1 cellular context compared by ENCODE assay signal in the genomic region with DNA sequence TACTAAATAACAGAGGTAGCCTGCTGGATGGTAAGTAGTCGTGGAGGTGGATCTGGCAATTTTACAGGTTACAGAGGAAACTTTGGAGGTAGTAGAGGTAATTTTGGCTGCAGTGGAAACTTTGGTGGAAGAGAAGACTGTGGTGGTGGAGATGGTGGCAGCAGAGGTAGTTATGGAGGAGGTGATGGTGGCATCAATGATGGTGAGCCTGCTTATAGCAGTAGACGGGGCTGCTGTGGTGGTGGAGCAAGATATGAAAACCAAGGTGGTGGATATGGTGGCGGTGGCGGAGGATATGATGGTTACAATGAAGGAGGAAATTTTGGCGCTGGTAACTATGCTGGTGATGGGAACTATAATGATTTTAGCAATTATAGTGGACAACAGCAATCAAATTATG.
TF ChIP-seq lines count a peak whose summit lies in the region.

No MANE protein-coding gene starts in this region.

TF ChIP-seq in SK-N-SH treated with all-trans-retinoic acid at 6 μM for 48 hours, 23 proteins besides CTCF, POLR2A, EP300 and RAD21:
- TF ChIP-seq ZFP3 (CRISPR knock-in tag; IDR thresholded peaks at IDR 0.05) (no peak), ZNF70 (CRISPR knock-in tag; IDR thresholded peaks at IDR 0.05) (no peak), BACH2 (CRISPR knock-in tag; IDR thresholded peaks at IDR 0.05; ENCODE audit: borderline replicate concordance) (no peak), ISL1 (CRISPR knock-in tag; IDR thresholded peaks at IDR 0.05) (no peak), ARNTL (CRISPR knock-in tag; IDR thresholded peaks at IDR 0.05; ENCODE audit: borderline replicate concordance, low read depth) (no peak), PATZ1 (CRISPR knock-in tag; IDR thresholded peaks at IDR 0.05; ENCODE audit: borderline replicate concordance) (no peak), GLIS3 (CRISPR knock-in tag; IDR thresholded peaks at IDR 0.05) (no peak), POU6F1 (CRISPR knock-in tag; IDR thresholded peaks at IDR 0.05; ENCODE audit: borderline replicate concordance, low read depth) (no peak), TCF4 (CRISPR knock-in tag; IDR thresholded peaks at IDR 0.05; ENCODE audit: borderline replicate concordance) (no peak), TOX (CRISPR knock-in tag; IDR thresholded peaks at IDR 0.05; ENCODE audit: borderline replicate concordance) (no peak), CREB5 (CRISPR knock-in tag; IDR thresholded peaks at IDR 0.05; ENCODE audit: low read depth) (no peak), ZC3H10 (CRISPR knock-in tag; IDR thresholded peaks at IDR 0.05) (no peak), CSDC2 (CRISPR knock-in tag; IDR thresholded peaks at IDR 0.05) (no peak)
- TF ChIP-seq, protein P1, sequence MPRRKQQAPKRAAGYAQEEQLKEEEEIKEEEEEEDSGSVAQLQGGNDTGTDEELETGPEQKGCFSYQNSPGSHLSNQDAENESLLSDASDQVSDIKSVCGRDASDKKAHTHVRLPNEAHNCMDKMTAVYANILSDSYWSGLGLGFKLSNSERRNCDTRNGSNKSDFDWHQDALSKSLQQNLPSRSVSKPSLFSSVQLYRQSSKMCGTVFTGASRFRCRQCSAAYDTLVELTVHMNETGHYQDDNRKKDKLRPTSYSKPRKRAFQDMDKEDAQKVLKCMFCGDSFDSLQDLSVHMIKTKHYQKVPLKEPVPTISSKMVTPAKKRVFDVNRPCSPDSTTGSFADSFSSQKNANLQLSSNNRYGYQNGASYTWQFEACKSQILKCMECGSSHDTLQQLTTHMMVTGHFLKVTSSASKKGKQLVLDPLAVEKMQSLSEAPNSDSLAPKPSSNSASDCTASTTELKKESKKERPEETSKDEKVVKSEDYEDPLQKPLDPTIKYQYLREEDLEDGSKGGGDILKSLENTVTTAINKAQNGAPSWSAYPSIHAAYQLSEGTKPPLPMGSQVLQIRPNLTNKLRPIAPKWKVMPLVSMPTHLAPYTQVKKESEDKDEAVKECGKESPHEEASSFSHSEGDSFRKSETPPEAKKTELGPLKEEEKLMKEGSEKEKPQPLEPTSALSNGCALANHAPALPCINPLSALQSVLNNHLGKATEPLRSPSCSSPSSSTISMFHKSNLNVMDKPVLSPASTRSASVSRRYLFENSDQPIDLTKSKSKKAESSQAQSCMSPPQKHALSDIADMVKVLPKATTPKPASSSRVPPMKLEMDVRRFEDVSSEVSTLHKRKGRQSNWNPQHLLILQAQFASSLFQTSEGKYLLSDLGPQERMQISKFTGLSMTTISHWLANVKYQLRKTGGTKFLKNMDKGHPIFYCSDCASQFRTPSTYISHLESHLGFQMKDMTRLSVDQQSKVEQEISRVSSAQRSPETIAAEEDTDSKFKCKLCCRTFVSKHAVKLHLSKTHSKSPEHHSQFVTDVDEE (CRISPR knock-in tag; IDR thresholded peaks at IDR 0.05) = no peak
- TF ChIP-seq, protein P2, sequence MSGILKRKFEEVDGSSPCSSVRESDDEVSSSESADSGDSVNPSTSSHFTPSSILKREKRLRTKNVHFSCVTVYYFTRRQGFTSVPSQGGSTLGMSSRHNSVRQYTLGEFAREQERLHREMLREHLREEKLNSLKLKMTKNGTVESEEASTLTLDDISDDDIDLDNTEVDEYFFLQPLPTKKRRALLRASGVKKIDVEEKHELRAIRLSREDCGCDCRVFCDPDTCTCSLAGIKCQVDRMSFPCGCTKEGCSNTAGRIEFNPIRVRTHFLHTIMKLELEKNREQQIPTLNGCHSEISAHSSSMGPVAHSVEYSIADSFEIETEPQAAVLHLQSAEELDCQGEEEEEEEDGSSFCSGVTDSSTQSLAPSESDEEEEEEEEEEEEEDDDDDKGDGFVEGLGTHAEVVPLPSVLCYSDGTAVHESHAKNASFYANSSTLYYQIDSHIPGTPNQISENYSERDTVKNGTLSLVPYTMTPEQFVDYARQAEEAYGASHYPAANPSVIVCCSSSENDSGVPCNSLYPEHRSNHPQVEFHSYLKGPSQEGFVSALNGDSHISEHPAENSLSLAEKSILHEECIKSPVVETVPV (CRISPR knock-in tag; IDR thresholded peaks at IDR 0.05) = no peak
